ENCODE assay signal across 26 cellular contexts in the genomic region with DNA sequence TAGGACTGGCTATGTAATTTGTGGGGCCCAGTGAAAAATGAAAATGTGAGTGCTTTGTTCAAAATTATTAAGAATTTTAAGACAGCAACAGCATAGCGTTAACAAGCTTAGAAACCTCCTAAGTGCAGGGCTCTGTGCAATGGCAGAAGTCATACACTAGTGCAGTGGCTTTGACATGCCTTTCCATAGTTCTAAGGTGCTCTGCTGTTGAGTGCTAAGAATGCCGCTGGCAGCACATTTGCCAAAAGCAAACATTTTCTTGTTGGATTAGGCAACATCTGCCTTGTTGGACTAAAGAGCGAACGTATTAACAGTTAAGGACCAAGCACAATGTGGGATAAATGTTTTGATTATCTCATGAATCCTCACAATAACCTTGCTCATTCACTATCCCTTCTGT.
"Had no signal": no experiment of that assay in that cellular context is flagged by ENCODE, and none has a peak within 500 bp of the region (broad histone marks: within the 10 kb centered on the region; RNA-seq: fewer than 3 reads in every experiment).

No MANE protein-coding gene starts in this region.

- H3K4me3 ChIP-seq: pancreas, prostate gland, right atrium auricular region, skin epidermis, smooth muscle cell, spleen, stomach, thoracic aorta, thyroid gland, transverse colon, vagina had no signal

- H3K36me3 ChIP-seq: pancreas, prostate gland, right atrium auricular region, spleen, stomach, thoracic aorta, thyroid gland, transverse colon, vagina had no signal

- H3K27me3 ChIP-seq: pancreas, right atrium auricular region, spleen, stomach, thyroid gland, transverse colon, vagina had no signal

- FAIRE-seq: urothelium cell line had no signal

- H3K4me2 ChIP-seq: smooth muscle cell had no signal

- DNase-seq: naive B cell; naive thymus-derived CD8-positive, alpha-beta T cell; nephron progenitor cell; occipital lobe; pancreas; retina; spleen; stimulated activated CD4-positive, alpha-beta T cell treated with anti-CD3 and anti-CD28 coated beads, Interleukin-12 subunit alpha, Interleukin-12 subunit beta, amount 100 ng/mL, for 4 hours; stimulated activated CD4-positive, alpha-beta T cell treated with anti-CD3 and anti-CD28 coated beads, Interleukin-1b, Interleukin-23, amount 100 ng/mL, for 48 hours; stimulated activated CD4-positive, alpha-beta T cell treated with anti-CD3 and anti-CD28 coated beads, Interleukin-4, amount 100 ng/mL, for 1 hour; stimulated activated CD4-positive, alpha-beta T cell treated with anti-CD3 and anti-CD28 coated beads, Interleukin-4, amount 100 ng/mL, for 4 hours; stimulated activated naive B cell treated with anti-CD40 and anti-IgM and Interleukin-4, amounts not matched to agents 10 μg/mL and 1 μg/mL and 100 μg/mL, for 72 hours; stimulated activated naive CD4-positive, alpha-beta T cell treated with Interleukin-2 at 50 U/mL for 16 hours; stomach; transverse colon had no signal

- H3K27ac ChIP-seq: pancreas, prostate gland, right atrium auricular region, skin epidermis, spleen, stomach, thyroid gland, transverse colon, vagina had no signal

- H3K9me3 ChIP-seq: pancreas, prostate gland, right atrium auricular region, spleen, stomach, thoracic aorta, thyroid gland, transverse colon, vagina had no signal

- H3K4me1 ChIP-seq: pancreas, prostate gland, spleen, stomach, thyroid gland had no signal

- ATAC-seq: naive thymus-derived CD8-positive, alpha-beta T cell; natural killer cell treated with Interleukin-12 subunit alpha and Interleukin-12 subunit beta and Interleukin-15 and Interleukin-18, amount 100 ng/mL, for 72 hours; pancreas; sciatic nerve; stimulated activated effector memory CD8-positive, alpha-beta T cell treated with anti-CD3 and anti-CD28 coated beads, Interleukin-12 subunit alpha, Interleukin-12 subunit beta, amount 100 ng/mL, for 72 hours; stimulated activated naive B cell treated with anti-CD40 and anti-IgM and Interleukin-4, amounts not matched to agents 10 μg/mL and 1 μg/mL and 100 μg/mL, for 72 hours had no signal
